Comparison of ENCODE assay signal across 16 cellular contexts in the genomic region with DNA sequence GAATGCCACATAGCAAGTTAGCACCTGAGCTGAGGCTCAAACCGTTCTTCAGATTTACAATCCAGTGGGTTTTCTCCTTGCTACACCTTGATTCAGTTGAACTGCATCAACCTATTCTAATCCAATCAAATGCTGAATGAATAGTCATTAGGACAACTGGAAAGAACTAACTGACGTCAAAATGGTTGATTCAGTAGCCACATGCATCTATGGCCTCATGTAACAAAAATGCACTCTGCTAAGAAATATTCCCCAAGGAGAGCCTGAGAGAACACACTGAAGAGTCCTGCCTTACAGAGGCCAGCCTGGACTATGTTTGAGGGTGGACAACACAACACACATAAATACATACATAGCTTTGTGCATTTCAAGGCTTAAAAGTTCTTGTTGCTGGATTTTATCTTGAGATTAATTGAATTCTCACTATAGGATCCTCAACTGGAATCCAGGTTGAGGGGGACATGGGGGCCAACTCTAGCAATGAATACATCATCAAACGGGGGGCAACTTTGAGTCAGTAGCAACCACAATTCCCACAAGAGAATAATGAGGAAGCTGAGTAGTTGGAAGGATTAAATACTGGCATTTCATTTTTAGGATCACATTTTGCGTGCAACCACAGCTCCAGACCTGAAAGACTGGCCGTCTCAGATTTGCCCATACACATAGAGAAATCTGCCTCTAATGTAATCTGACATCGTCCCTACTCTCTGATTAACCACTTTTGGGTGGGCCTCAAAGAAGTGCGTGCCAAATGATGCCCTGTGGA.
DNase-seq lines count a peak whose midpoint lies in the region; ATAC-seq and TF ChIP-seq lines count a peak whose summit lies in the region.
"Had no signal": no experiment of that assay in that cellular context is flagged by ENCODE, and none has a peak within 500 bp of the region (broad histone marks: within the 10 kb centered on the region; RNA-seq: fewer than 3 reads in every experiment).

No MANE protein-coding gene starts in this region.

- peak in 1 of 2 donors; percentile 53 for TF ChIP-seq EP300 in tibial nerve (IDR thresholded peaks at IDR 0.05)

- H3K27me3 ChIP-seq in mammary epithelial cell (ENCODE audit: insufficient read depth, low read length), result peaks cover 2% of the 10 kb centered on the region
- no peaks in the 10 kb centered on the region for H3K27me3 ChIP-seq in tibial nerve
- H3K27me3 ChIP-seq: esophagus muscularis mucosa had no signal

- no peak for TF ChIP-seq POLR2A in tibial nerve (IDR thresholded peaks at IDR 0.05)

- H3K9ac ChIP-seq in mammary epithelial cell (ENCODE audit: insufficient read depth, low read length), result no peak overlapping the region

- peak; percentile 92 for ATAC-seq in Right ventricle myocardium inferior
- ATAC-seq: A549; activated CD8-positive, alpha-beta memory T cell treated with anti-CD3 and anti-CD28 coated beads, Interleukin-2, amount 10 ng/mL, durations not matched to agents 7 days and 5 days; GM23338; stimulated activated naive CD8-positive, alpha-beta T cell treated with anti-CD3 and anti-CD28 coated beads, Interleukin-15, amount 100 ng/mL, for 72 hours had no signal

- H3K27ac ChIP-seq in mammary epithelial cell (ENCODE audit: insufficient read depth, low read depth, low read length) (no peak overlapping the region), tibial nerve (peak overlapping the region in 1 of 4 donors; percentile 42)
- H3K27ac ChIP-seq: A549, esophagus muscularis mucosa had no signal

- H3K27ac Mint-ChIP-seq in activated CD4-positive, alpha-beta memory T cell treated with anti-CD3 and anti-CD28 coated beads for 36 hours, result no peak overlapping the region
- H3K27ac Mint-ChIP-seq: activated CD8-positive, alpha-beta memory T cell treated with anti-CD3 and anti-CD28 coated beads, Interleukin-2, amount 10 ng/mL, durations not matched to agents 7 days and 5 days; GM23338; stimulated activated naive CD8-positive, alpha-beta T cell treated with anti-CD3 and anti-CD28 coated beads, Interleukin-15, amount 100 ng/mL, for 72 hours had no signal

- H3K4me3 ChIP-seq in mammary epithelial cell (replicated peaks in 1 of 3; ENCODE audit: insufficient read depth in 1 of 3, low read depth in 2 of 3, low read length in 3 of 3) (no peak overlapping the region), tibial nerve (no peak overlapping the region)
- H3K4me3 ChIP-seq: A549, esophagus muscularis mucosa, GM23338 had no signal

- no peak overlapping the region for H3K4me2 ChIP-seq in mammary epithelial cell (ENCODE audit: insufficient read depth, low read depth, low read length)
- H3K4me2 ChIP-seq: A549, GM23338 had no signal

- no peak overlapping the region for H2AFZ ChIP-seq in mammary epithelial cell (ENCODE audit: low read depth, low read length)
- H2AFZ ChIP-seq: GM23338 had no signal

- no peaks in the 10 kb centered on the region for H3K36me3 Mint-ChIP-seq in activated CD4-positive, alpha-beta memory T cell treated with anti-CD3 and anti-CD28 coated beads for 36 hours
- H3K36me3 Mint-ChIP-seq: activated CD8-positive, alpha-beta memory T cell treated with anti-CD3 and anti-CD28 coated beads, Interleukin-2, amount 10 ng/mL, durations not matched to agents 7 days and 5 days had no signal

- intact Hi-C loops in Right ventricle myocardium inferior (cut with DNase I) (no loop called here), cardiac septum (cut with DNase I) (loop anchor here (10.0 kb wide), 1 partner anchor 286 kb away; no protein-coding TSS in a partner anchor), mammary epithelial cell (cut with micrococcal nuclease) (no loop called here)
- intact Hi-C loops in activated CD4-positive, alpha-beta memory T cell treated with anti-CD3 and anti-CD28 coated beads for 36 hours (cut with micrococcal nuclease), result no loop called here

- H3K4me1 Mint-ChIP-seq in activated CD4-positive, alpha-beta memory T cell treated with anti-CD3 and anti-CD28 coated beads for 36 hours (ENCODE audit: low read depth), result peaks cover 30% of the 10 kb centered on the region

- H3K9me3 Mint-ChIP-seq in activated CD4-positive, alpha-beta memory T cell treated with anti-CD3 and anti-CD28 coated beads for 36 hours, result no peaks in the 10 kb centered on the region
- H3K9me3 Mint-ChIP-seq: GM23338 had no signal

- no peaks in the 10 kb centered on the region for H3K9me3 ChIP-seq in mammary epithelial cell (replicated peaks; ENCODE audit: insufficient read depth, low read length)
- no peaks in the 10 kb centered on the region for H3K9me3 ChIP-seq in tibial nerve
- H3K9me3 ChIP-seq: A549, esophagus muscularis mucosa had no signal

- CTCF ChIA-PET in mammary epithelial cell (lab: Charles Lee; ENCODE audit: low non-redundant PET), result no interaction called here
- CTCF ChIA-PET in activated CD4-positive, alpha-beta memory T cell treated with anti-CD3 and anti-CD28 coated beads for 36 hours (lab: Charles Lee), result interaction anchor here (0.6 to 1.7 kb wide), 3 partner anchors 7 to 28 kb away, joined by 3 to 4 read pairs (median 3); no protein-coding TSS in a partner anchor

- no peaks in the 10 kb centered on the region for H3K79me2 ChIP-seq in mammary epithelial cell (ENCODE audit: insufficient read depth, low read length)

- H3K4me3 Mint-ChIP-seq in activated CD4-positive, alpha-beta memory T cell treated with anti-CD3 and anti-CD28 coated beads for 36 hours, result no peak overlapping the region
- H3K4me3 Mint-ChIP-seq: activated CD8-positive, alpha-beta memory T cell treated with anti-CD3 and anti-CD28 coated beads, Interleukin-2, amount 10 ng/mL, durations not matched to agents 7 days and 5 days; GM23338; stimulated activated naive CD8-positive, alpha-beta T cell treated with anti-CD3 and anti-CD28 coated beads, Interleukin-15, amount 100 ng/mL, for 72 hours had no signal

- peaks cover 9% of the 10 kb centered on the region for H3K4me1 ChIP-seq in mammary epithelial cell (ENCODE audit: insufficient read depth, low read length)
- peaks cover 0 to 9% (median 0%) of the 10 kb centered on the region in 4 donors for H3K4me1 ChIP-seq in tibial nerve
- H3K4me1 ChIP-seq: A549 had no signal

- dilution Hi-C loops in mammary epithelial cell (cut with HindIII; ENCODE audit: low sequenced_read_pairs), result no loop called here

- in situ Hi-C loops in mammary epithelial cell (cut with MboI; ENCODE audit: low sequenced_read_pairs in 2 of 2), result no loop called here

- WGBS in mammary epithelial cell (ENCODE audit: low coverage, missing lambda C conversion rate), result 77% methylated on average over 7 of the region's 7 CpGs
- WGBS in tibial nerve, 2 donors, result 67 to 78% methylated on average over 7 of the region's 7 CpGs

- TF ChIP-seq CTCF in mammary epithelial cell (conservative IDR thresholded peaks at IDR 0.05 in 1 of 2, IDR thresholded peaks at IDR 0.05 in 1 of 2; ENCODE audit: extremely low read depth in 1 of 2, insufficient read depth in 1 of 2, low read depth in 1 of 2, low read length in 2 of 2) (no peak), tibial nerve (IDR thresholded peaks at IDR 0.05) (no peak)

- no peaks in the 10 kb centered on the region for H4K20me1 ChIP-seq in mammary epithelial cell (ENCODE audit: insufficient read depth, low read length)

- POLR2A ChIA-PET in activated CD4-positive, alpha-beta memory T cell treated with anti-CD3 and anti-CD28 coated beads for 36 hours (lab: Charles Lee), result interaction anchor here (1.2 kb wide), 1 partner anchor 16 kb away, joined by 4 read pairs; no protein-coding TSS in a partner anchor

- BruUV-seq in mammary epithelial cell (replicated peaks; lab: Mats Ljungman, UMichigan), result no TSS peak

- no peak for DNase-seq in Right ventricle myocardium inferior (ENCODE audit: missing footprints)
- DNase-seq in cardiac septum (ENCODE audit: low spot score), result no peak
- DNase-seq in mammary epithelial cell, result peak; percentile 76
- peak; percentile 66 for DNase-seq in hepatic stellate cell (ENCODE audit: low spot score)
- DNase-seq in tibial nerve (ENCODE audit: low spot score in 2 of 2), result no peak
- DNase-seq in activated CD4-positive, alpha-beta memory T cell treated with anti-CD3 and anti-CD28 coated beads for 36 hours, result no peak
- no peak for DNase-seq in central memory CD4-positive, alpha-beta T cell
- DNase-seq in OCI-M2 (lab: John Stamatoyannopoulos, UW; ENCODE audit: unreplicated experiment), result no peak
- DNase-seq: activated CD8-positive, alpha-beta memory T cell treated with anti-CD3 and anti-CD28 coated beads, Interleukin-2, amount 10 ng/mL, durations not matched to agents 7 days and 5 days; NCI-H187 treated with DMSO at 0.1 percent for 48 hours; occipital lobe; stimulated activated CD4-positive, alpha-beta T cell treated with anti-CD3 and anti-CD28 coated beads, Interleukin-2, amount 100 ng/mL, for 48 hours; stimulated activated naive CD8-positive, alpha-beta T cell treated with anti-CD3 and anti-CD28 coated beads, Interleukin-15, amount 100 ng/mL, for 72 hours had no signal

- H3K36me3 ChIP-seq in mammary epithelial cell (ENCODE audit: insufficient read depth, low read length) (no peaks in the 10 kb centered on the region), tibial nerve (no peaks in the 10 kb centered on the region)
- H3K36me3 ChIP-seq: esophagus muscularis mucosa had no signal

- H3K27me3 Mint-ChIP-seq in activated CD4-positive, alpha-beta memory T cell treated with anti-CD3 and anti-CD28 coated beads for 36 hours, result no peaks in the 10 kb centered on the region
- H3K27me3 Mint-ChIP-seq: stimulated activated naive CD8-positive, alpha-beta T cell treated with anti-CD3 and anti-CD28 coated beads, Interleukin-15, amount 100 ng/mL, for 72 hours had no signal

Comparison
In these comparisons a context has a peak if more than half of its experiments do, and no peak if none do; other contexts are left out.
1. DNase-seq: peak in mammary epithelial cell (single experiment) and hepatic stellate cell (single experiment); none in Right ventricle myocardium inferior (single experiment), cardiac septum (single experiment), tibial nerve (0 of 2), activated CD4-positive, alpha-beta memory T cell treated with anti-CD3 and anti-CD28 coated beads for 36 hours (single experiment), central memory CD4-positive, alpha-beta T cell (single experiment) and OCI-M2 (single experiment).